In the genomic region with DNA sequence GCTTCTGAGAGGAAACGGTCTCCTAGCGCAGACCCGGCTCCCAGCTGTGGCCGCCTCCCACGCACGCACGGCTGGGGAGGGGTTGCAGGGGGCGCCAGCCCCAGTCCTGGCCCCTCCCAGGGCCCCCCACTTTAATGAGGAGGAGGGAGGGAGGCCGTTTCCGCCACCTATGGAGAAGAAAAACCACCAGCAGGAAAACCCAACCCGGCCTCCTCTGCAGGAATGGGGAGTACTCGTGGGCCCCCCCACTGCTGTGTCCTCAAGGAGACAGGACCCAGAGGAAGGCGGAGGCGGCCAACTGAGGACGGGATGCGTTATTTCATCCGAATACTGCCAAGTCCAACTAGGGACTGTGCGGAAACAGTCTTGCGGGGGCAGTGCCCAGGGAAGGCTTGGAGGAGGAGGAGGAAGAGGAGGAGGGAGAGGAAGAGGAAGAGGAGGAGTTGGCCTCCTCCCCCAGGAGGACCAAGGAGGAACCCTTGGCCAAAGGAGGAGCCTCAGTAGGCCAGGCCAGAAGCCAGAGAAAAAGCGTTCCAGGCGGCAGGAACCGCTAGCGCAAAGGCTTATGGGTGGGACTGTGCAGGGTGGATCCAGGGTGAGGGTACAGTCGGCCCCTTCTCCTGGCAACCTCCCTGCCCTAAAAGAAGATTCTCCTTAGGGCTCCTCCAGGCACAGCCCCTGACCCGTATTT, we compare ENCODE assay signal across 1 cellular context.
TF ChIP-seq lines count a peak whose summit lies in the region.

No MANE protein-coding gene starts in this region.

TF ChIP-seq in liver, 16 proteins besides CTCF, POLR2A, EP300 and RAD21 (continued from another document):
- no peak for TF ChIP-seq RXRA (IDR thresholded peaks at IDR 0.05)
